Comparison of ENCODE assay signal across 25 cellular contexts in genomic region chr5:53569486-53569885, GRCh38.
"Had no signal": no experiment of that assay in that cellular context is flagged by ENCODE, and none has a peak within 500 bp of the region (broad histone marks: within the 10 kb centered on the region; RNA-seq: fewer than 3 reads in every experiment).

No MANE protein-coding gene starts in this region.

- H3K9me3 ChIP-seq: neutrophil, ovary, prostate gland had no signal

- H3K4me3 ChIP-seq: cardiac muscle cell, ovary, prostate gland, smooth muscle cell had no signal

- H3K4me1 ChIP-seq: prostate gland had no signal

- DNase-seq: activated CD4-positive, alpha-beta memory T cell treated with anti-CD3 and anti-CD28 coated beads for 36 hours; activated CD4-positive, alpha-beta T cell treated with anti-CD3 and anti-CD28 coated beads for 48 hours; activated gamma-delta T cell; activated naive CD4-positive, alpha-beta T cell treated with anti-CD3 and anti-CD28 coated beads, Interleukin-2, amount 50 U/mL, for 16 hours; activated naive CD8-positive, alpha-beta T cell treated with anti-CD3 and anti-CD28 coated beads, Interleukin-2, amount 50 U/mL, for 24 hours; activated T-cell treated with anti-CD3 and anti-CD28 coated beads, Interleukin-2, amount 50 U/mL, for 72 hours; cortex of kidney; foreskin melanocyte; glutamatergic neuron; hippocampal formation; left ventricle myocardium superior; mammary epithelial cell; midbrain; ovary; right cardiac atrium; stimulated activated CD4-positive, alpha-beta T cell treated with anti-CD3 and anti-CD28 coated beads, Interleukin-15, amount 100 ng/mL, for 24 hours; stimulated activated CD8-positive, alpha-beta memory T cell treated with anti-CD3 and anti-CD28 coated beads, Interleukin-4, amount 100 ng/mL, for 48 hours; stimulated activated naive B cell treated with anti-CD40 and anti-IgM and Interleukin-4, amounts not matched to agents 10 μg/mL and 1 μg/mL and 100 μg/mL, for 72 hours; T-helper 9 cell; trophoblast cell had no signal

- ATAC-seq: activated naive CD8-positive, alpha-beta T cell treated with anti-CD3 and anti-CD28 coated beads, Interleukin-2, amount 50 U/mL, for 24 hours; activated T-cell treated with anti-CD3 and anti-CD28 coated beads, Interleukin-2, amount 50 U/mL, for 72 hours; left ventricle myocardium superior; natural killer cell treated with Interleukin-12 subunit alpha and Interleukin-12 subunit beta and Interleukin-15 and Interleukin-18, amount 100 ng/mL, for 72 hours; right cardiac atrium; stimulated activated naive B cell treated with anti-CD40 and anti-IgM and Interleukin-4, amounts not matched to agents 10 μg/mL and 1 μg/mL and 100 μg/mL, for 72 hours had no signal

- H3K27me3 ChIP-seq: cardiac muscle cell, neutrophil, ovary had no signal

- H3K36me3 ChIP-seq: cardiac muscle cell, neutrophil, ovary, prostate gland had no signal

- H3K27ac ChIP-seq: cardiac muscle cell, neutrophil, ovary, prostate gland had no signal
